Comparison of ENCODE assay signal across 15 cellular contexts in the genomic region with DNA sequence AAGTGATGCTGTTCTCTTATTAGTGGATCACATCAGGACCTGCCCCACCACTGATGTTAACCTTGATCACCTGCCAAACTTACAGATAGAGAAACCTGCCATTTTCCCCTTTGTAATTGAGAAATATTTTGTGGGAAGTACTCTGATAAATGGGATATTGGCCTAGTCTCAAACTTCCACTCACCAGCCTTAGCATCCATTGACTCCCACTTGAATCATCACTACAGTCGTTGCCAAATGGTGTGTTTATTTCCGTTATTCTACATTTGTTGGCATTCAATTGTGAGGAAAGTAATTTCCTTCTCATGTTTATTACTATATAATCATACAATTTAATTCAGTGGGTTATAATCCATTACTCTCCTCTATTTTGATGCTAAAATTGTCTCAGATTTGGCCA.
A peak's percentile ranks its signal among the peaks of the same experiment; 100 is the strongest.
DNase-seq lines count a peak whose midpoint lies in the region; TF ChIP-seq lines count a peak whose summit lies in the region.
"Had no signal": no experiment of that assay in that cellular context is flagged by ENCODE, and none has a peak within 500 bp of the region (broad histone marks: within the 10 kb centered on the region; RNA-seq: fewer than 3 reads in every experiment).

No MANE protein-coding gene starts in this region.

- no peaks in the 10 kb centered on the region for H3K36me3 ChIP-seq in MG63
- H3K36me3 ChIP-seq: BLaER1 had no signal

- TF ChIP-seq CTCF in astrocyte of the spinal cord (IDR thresholded peaks at IDR 0.05; ENCODE audit: low read depth, low read length): no peak
- TF ChIP-seq CTCF in HFFc6 (IDR thresholded peaks at IDR 0.05): no peak

- H3K9me3 Mint-ChIP-seq in HFFc6: no peaks in the 10 kb centered on the region
- H3K9me3 Mint-ChIP-seq: CD8-positive, alpha-beta T cell; T-cell had no signal

- H3K27ac Mint-ChIP-seq in HFFc6: no peak overlapping the region
- H3K27ac Mint-ChIP-seq: CD8-positive, alpha-beta T cell; T-cell had no signal

- no peak overlapping the region for H3K4me3 ChIP-seq in MG63
- H3K4me3 ChIP-seq in astrocyte of the spinal cord (ENCODE audit: low read depth, low read length): no peak overlapping the region
- H3K4me3 ChIP-seq: BLaER1 had no signal

- H3K27me3 ChIP-seq in MG63: no peaks in the 10 kb centered on the region
- H3K27me3 ChIP-seq: BLaER1 had no signal

- H3K27me3 Mint-ChIP-seq in HFFc6 (ENCODE audit: insufficient read depth): peaks cover 3% of the 10 kb centered on the region; the same call in 1 of the 2 replicates

- DNase-seq in AG20443 (ENCODE audit: low spot score) (peak; percentile 45), MG63 (peak; percentile 17), astrocyte of the spinal cord (ENCODE audit: low read depth, low spot score) (peak; percentile 7), lung microvascular endothelial cell (ENCODE audit: low read depth in 2 of 2) (peak; percentile 9 to 19), HFFc6 (no peak), NCI-H524 (lab: John Stamatoyannopoulos, UW) (no peak), cortex of kidney (lab: John Stamatoyannopoulos, UW) (no peak)
- DNase-seq: CD8-positive, alpha-beta T cell; KBM-7; NCI-H187; NCI-H345; NCI-H526 treated with DMSO at 0.1 percent for 48 hours; NK-92 treated with Interleukin-12 subunit alpha and Interleukin-12 subunit beta, amount 100 ng/mL, for 24 hours; T-cell had no signal

- in situ Hi-C loops in astrocyte of the spinal cord (cut with HindIII; ENCODE audit: low sequenced_read_pairs): no loop called here

- H3K4me1 Mint-ChIP-seq in HFFc6 (ENCODE audit: low read depth): no peaks in the 10 kb centered on the region; the same call in 1 of the 2 replicates
- H3K4me1 Mint-ChIP-seq: T-cell had no signal

- H3K36me3 Mint-ChIP-seq in HFFc6 (ENCODE audit: low read depth): no peaks in the 10 kb centered on the region
- H3K36me3 Mint-ChIP-seq: CD8-positive, alpha-beta T cell; T-cell had no signal

- no peaks in the 10 kb centered on the region for H3K9me3 ChIP-seq in MG63
- H3K9me3 ChIP-seq: BLaER1 had no signal

- H3K4me3 Mint-ChIP-seq in HFFc6: no peak overlapping the region
- H3K4me3 Mint-ChIP-seq: CD8-positive, alpha-beta T cell; T-cell had no signal

Comparison
In these comparisons a context has a peak if more than half of its experiments do, and no peak if none do; other contexts are left out.
1. DNase-seq: peak in AG20443 (single experiment), MG63 (single experiment), astrocyte of the spinal cord (single experiment) and lung microvascular endothelial cell (2 of 2); none in HFFc6 (single experiment), NCI-H524 (0 of 2) and cortex of kidney (single experiment).